10 cellular contexts compared by ENCODE assay signal in the genomic region with DNA sequence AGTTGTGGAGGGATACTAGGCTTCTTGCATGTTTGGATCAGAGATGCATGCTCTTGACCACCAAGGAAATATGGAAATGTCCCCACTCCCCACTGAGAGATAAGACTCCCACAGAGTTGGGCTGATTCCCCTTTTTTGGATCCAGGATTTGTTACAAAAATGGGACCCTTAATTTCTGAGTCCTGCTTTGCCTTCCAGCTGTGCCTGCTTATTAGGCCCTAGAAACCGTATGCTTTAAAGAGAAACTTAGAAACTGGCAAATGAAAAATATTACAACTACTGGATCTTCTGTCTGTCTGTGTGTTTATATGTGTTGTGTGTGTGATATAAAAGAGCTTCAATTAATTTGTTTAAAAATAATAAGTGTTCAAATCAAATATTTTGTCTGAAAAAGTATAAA.
"Had no signal": no experiment of that assay in that cellular context is flagged by ENCODE, and none has a peak within 500 bp of the region (broad histone marks: within the 10 kb centered on the region; RNA-seq: fewer than 3 reads in every experiment).

No MANE protein-coding gene starts in this region.

- DNase-seq: H9, HCEC 1CT, HFFc6, IMR-90, KBM-7 had no signal

- ATAC-seq: GM23338 had no signal

- H3K27ac ChIP-seq: KMS-11 had no signal

- H3K4me2 ChIP-seq: GM23338, KMS-11 had no signal

- H3K9ac ChIP-seq: KMS-11 had no signal

- H3K4me3 ChIP-seq: GM23338 had no signal

- H2AFZ ChIP-seq: GM23338 had no signal

- FAIRE-seq: H1, H54, HTR-8/SVneo had no signal
